34 cellular contexts compared by ENCODE assay signal in genomic region chr11:5449432-5449831, GRCh38. TPM values are rescaled to one million over a fixed set of nuclear protein-coding genes. Genes with fewer than 3 reads are reported as not detected.
"Had no signal": no experiment of that assay in that cellular context is flagged by ENCODE, and none has a peak within 500 bp of the region (broad histone marks: within the 10 kb centered on the region; RNA-seq: fewer than 3 reads in every experiment).

No MANE protein-coding gene starts in this region.

- H3K36me3 Mint-ChIP-seq: mesothelial cell of epicardium, naive B cell had no signal

- H3K4me1 Mint-ChIP-seq: mesothelial cell of epicardium, naive B cell had no signal

- DNase-seq: colonic mucosa; cortex of kidney; effector CD8-positive, alpha-beta T cell; effector memory CD8-positive, alpha-beta T cell; endodermal cell; erythroblast; esophagus squamous epithelium; foreskin fibroblast; foreskin melanocyte; gastrocnemius medialis; glutamatergic neuron; head of caudate nucleus; heart right ventricle; hippocampal formation; left cardiac atrium; left ventricle myocardium inferior; lower lobe of right lung; mesenchymal stem cell; mucosa of descending colon; naive B cell had no signal

- FAIRE-seq: endometrium, islet of Langerhans, keratinocyte had no signal

- H3K9me3 ChIP-seq: colonic mucosa, esophagus squamous epithelium, gastrocnemius medialis, heart right ventricle, left ventricle myocardium inferior, lower lobe of right lung, mucosa of descending colon had no signal

- H3K9me3 Mint-ChIP-seq: dendritic cell treated with granulocyte-macrophage colony-stimulating factor and Interleukin-4, amounts not matched to agents 40 ng/mL and 50 ng/mL, for 4 days; effector memory CD8-positive, alpha-beta T cell; endodermal cell; mesothelial cell of epicardium had no signal

- H3K4me3 ChIP-seq: colonic mucosa, esophagus squamous epithelium, gastrocnemius medialis, heart right ventricle, left ventricle myocardium inferior, lower lobe of right lung, mucosa of descending colon had no signal

- H3K27me3 Mint-ChIP-seq: dendritic cell treated with granulocyte-macrophage colony-stimulating factor and Interleukin-4, amounts not matched to agents 40 ng/mL and 50 ng/mL, for 4 days had no signal

- H3K36me3 ChIP-seq: colonic mucosa, esophagus squamous epithelium, gastrocnemius medialis, heart right ventricle, left ventricle myocardium inferior, lower lobe of right lung had no signal

- H3K4me3 Mint-ChIP-seq: dendritic cell treated with granulocyte-macrophage colony-stimulating factor and Interleukin-4, amounts not matched to agents 40 ng/mL and 50 ng/mL, for 4 days; effector memory CD8-positive, alpha-beta T cell; endodermal cell; mesothelial cell of epicardium; naive B cell had no signal

- H3K27me3 ChIP-seq: colonic mucosa, esophagus squamous epithelium, gastrocnemius medialis, heart right ventricle had no signal

- H3K27ac ChIP-seq: colonic mucosa, epithelial cell of prostate, esophagus squamous epithelium, gastrocnemius medialis, heart right ventricle, left ventricle myocardium inferior, lower lobe of right lung had no signal

- H3K4me1 ChIP-seq: colonic mucosa, esophagus squamous epithelium, gastrocnemius medialis, heart right ventricle, left ventricle myocardium inferior, lower lobe of right lung had no signal

- ATAC-seq: effector memory CD8-positive, alpha-beta T cell; esophagus mucosa; gastrocnemius medialis; heart right ventricle; left cardiac atrium; lower lobe of right lung; mucosa of descending colon had no signal

- H3K27ac Mint-ChIP-seq: dendritic cell treated with granulocyte-macrophage colony-stimulating factor and Interleukin-4, amounts not matched to agents 40 ng/mL and 50 ng/mL, for 4 days; effector memory CD8-positive, alpha-beta T cell; endodermal cell; mesothelial cell of epicardium; naive B cell had no signal

RNA-seq across cellular contexts. Expression of gene OR51I2, which starts 0.3 kb away (rescaled TPM):
- total RNA-seq: colonic mucosa, dermis microvascular lymphatic vessel endothelial cell, endodermal cell, esophagus mucosa, esophagus squamous epithelium, gastrocnemius medialis, glomerular endothelial cell, heart right ventricle, kidney epithelial cell, left cardiac atrium, left ventricle myocardium inferior, lower leg skin, lower lobe of right lung, lung microvascular endothelial cell, mesenteric fat pad, mesothelial cell of epicardium, mucosa of descending colon, myocyte had no signal
- polyA plus RNA-seq: heart right ventricle, keratinocyte had no signal

RNA-seq across cellular contexts. Expression of gene OR51I1, which starts 8.1 kb away (rescaled TPM):
- total RNA-seq: colonic mucosa, endodermal cell, esophagus mucosa, gastrocnemius medialis, glomerular endothelial cell, kidney epithelial cell, left cardiac atrium, left ventricle myocardium inferior, lower leg skin, lung microvascular endothelial cell, mesenteric fat pad, mucosa of descending colon, myocyte had no signal
- polyA plus RNA-seq: heart right ventricle, keratinocyte had no signal

RNA-seq across cellular contexts. Expression of gene OR51Q1, which starts 27.5 kb away (rescaled TPM):
- total RNA-seq: colonic mucosa, dermis microvascular lymphatic vessel endothelial cell, esophagus mucosa, esophagus squamous epithelium, gastrocnemius medialis, glomerular endothelial cell, heart right ventricle, kidney epithelial cell, left cardiac atrium, left ventricle myocardium inferior, lower leg skin, lower lobe of right lung, lung microvascular endothelial cell, mesenteric fat pad, mesothelial cell of epicardium, mucosa of descending colon, myocyte had no signal
- polyA plus RNA-seq: heart right ventricle, keratinocyte had no signal

RNA-seq across cellular contexts. Expression of gene OR52D1, which starts 39.1 kb away (rescaled TPM):
- total RNA-seq: colonic mucosa, dermis microvascular lymphatic vessel endothelial cell, endodermal cell, esophagus mucosa, esophagus squamous epithelium, gastrocnemius medialis, glomerular endothelial cell, heart right ventricle, kidney epithelial cell, left cardiac atrium, left ventricle myocardium inferior, lower leg skin, lower lobe of right lung, lung microvascular endothelial cell, mesenteric fat pad, mesothelial cell of epicardium, mucosa of descending colon, myocyte had no signal
- polyA plus RNA-seq: heart right ventricle, keratinocyte had no signal
